In genomic region chr2:58900664-58901063, GRCh38 we compare ENCODE assay signal across 18 cellular contexts.
"Had no signal": no experiment of that assay in that cellular context is flagged by ENCODE, and none has a peak within 500 bp of the region (broad histone marks: within the 10 kb centered on the region; RNA-seq: fewer than 3 reads in every experiment).

No MANE protein-coding gene starts in this region.

- H3K36me3 ChIP-seq: esophagus muscularis mucosa, suprapubic skin, uterus had no signal

- FAIRE-seq: bronchial epithelial cell, colon had no signal

- H3K27me3 ChIP-seq: suprapubic skin, uterus had no signal

- H3K27ac ChIP-seq: esophagus muscularis mucosa, psoas muscle, suprapubic skin, uterus had no signal

- ATAC-seq: activated T-cell treated with anti-CD3 and anti-CD28 coated beads, Interleukin-2, amount 50 U/mL, for 72 hours; left cardiac atrium; mucosa of descending colon; naive thymus-derived CD8-positive, alpha-beta T cell; psoas muscle; sciatic nerve; T-helper 17 cell had no signal

- H3K9me3 ChIP-seq: esophagus muscularis mucosa, mucosa of descending colon, psoas muscle, suprapubic skin, uterus had no signal

- H3K4me1 ChIP-seq: esophagus muscularis mucosa, psoas muscle, uterus had no signal

- DNase-seq: activated CD4-positive, alpha-beta memory T cell treated with anti-CD3 and anti-CD28 coated beads for 36 hours; activated gamma-delta T cell treated with Interleukin-2 at 50 U/mL for 16 hours; activated naive CD8-positive, alpha-beta T cell treated with anti-CD3 and anti-CD28 coated beads for 36 hours; activated T-cell treated with anti-CD3 and anti-CD28 coated beads, Interleukin-2, amount 50 U/mL, for 72 hours; immature natural killer cell; left cardiac atrium; mucosa of descending colon; naive thymus-derived CD8-positive, alpha-beta T cell; occipital lobe; psoas muscle; stimulated activated naive CD4-positive, alpha-beta T cell; T-helper 17 cell; uterus had no signal

- H3K4me3 ChIP-seq: esophagus muscularis mucosa, mucosa of descending colon, psoas muscle, suprapubic skin, uterus had no signal
